Comparison of ENCODE assay signal across 31 cellular contexts in the genomic region with DNA sequence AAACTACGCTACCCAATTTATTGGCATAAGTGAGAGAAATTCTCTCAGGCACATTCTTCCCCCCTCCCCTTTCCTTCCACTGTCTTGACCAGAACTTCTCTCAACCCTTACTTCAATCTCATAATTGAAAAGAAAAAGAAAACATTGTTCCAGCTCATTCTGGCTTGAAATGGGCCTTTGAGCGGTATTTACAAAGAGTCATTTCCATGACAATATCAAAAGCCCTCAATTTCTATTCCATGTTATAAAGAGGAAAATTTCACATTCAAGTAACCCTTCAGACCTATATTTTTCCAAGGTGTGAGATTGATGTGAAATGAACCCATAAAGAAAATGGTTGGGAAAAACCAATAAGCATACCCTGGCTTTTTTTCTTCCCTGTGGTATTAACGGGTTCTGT.
"Had no signal": no experiment of that assay in that cellular context is flagged by ENCODE, and none has a peak within 500 bp of the region (broad histone marks: within the 10 kb centered on the region; RNA-seq: fewer than 3 reads in every experiment).

No MANE protein-coding gene starts in this region.

- ATAC-seq: activated CD4-positive, CD25-positive, alpha-beta regulatory T cell treated with anti-CD3 and anti-CD28 coated beads, Interleukin-2, amount 50 U/mL, for 24 hours; activated CD8-positive, alpha-beta memory T cell treated with anti-CD3 and anti-CD28 coated beads, Interleukin-2, amount 10 ng/mL, durations not matched to agents 7 days and 5 days; activated CD8-positive, alpha-beta T cell treated with anti-CD3 and anti-CD28 coated beads, Interleukin-2, amount 10 ng/mL, durations not matched to agents 7 days and 5 days; esophagus mucosa; T-helper 17 cell had no signal

- H3K36me3 ChIP-seq: brain microvascular endothelial cell, WERI-Rb-1 had no signal

- H3K27ac ChIP-seq: brain microvascular endothelial cell, dorsolateral prefrontal cortex, WERI-Rb-1 had no signal

- H3K27me3 Mint-ChIP-seq: activated naive CD4-positive, alpha-beta T cell treated with anti-CD3 and anti-CD28 coated beads, Interleukin-2, amount 10 ng/mL, durations not matched to agents 7 days and 5 days; dendritic cell treated with granulocyte-macrophage colony-stimulating factor and Interleukin-4, amounts not matched to agents 40 ng/mL and 50 ng/mL, for 4 days had no signal

- H3K27ac Mint-ChIP-seq: activated B cell treated with CpG ODN at 0.5 μM for 24 hours; activated CD4-positive, alpha-beta memory T cell treated with anti-CD3 and anti-CD28 coated beads for 36 hours; activated CD4-positive, alpha-beta T cell treated with anti-CD3 and anti-CD28 coated beads, Interleukin-2, amount 10 ng/mL, durations not matched to agents 24 days and 14 days; activated CD8-positive, alpha-beta memory T cell treated with anti-CD3 and anti-CD28 coated beads, Interleukin-2, amount 10 ng/mL, durations not matched to agents 7 days and 5 days; activated CD8-positive, alpha-beta T cell treated with anti-CD3 and anti-CD28 coated beads, Interleukin-2, amount 10 ng/mL, durations not matched to agents 7 days and 5 days; activated naive CD4-positive, alpha-beta T cell treated with anti-CD3 and anti-CD28 coated beads, Interleukin-2, amount 10 ng/mL, durations not matched to agents 7 days and 5 days; activated naive CD8-positive, alpha-beta T cell; activated T-helper 1 cell treated with anti-CD3 and anti-CD28 coated beads, Interleukin-12 subunit alpha, Interleukin-12 subunit beta, Interleukin-2, Interleukin-4 antibody, amounts not matched to agents 30 ng/mL and 10 ng/mL and 1 ng/mL, durations not matched to agents 14 hours and 24 hours and 36 hours; activated T-helper 2 cell treated with anti-CD3 and anti-CD28 coated beads, Interferon-gamma antibody, Interleukin-2, Interleukin-4, amounts not matched to agents 10 μg/mL and 5 μg/mL and 100 μg/mL, durations not matched to agents 14 hours and 24 hours and 36 hours; dendritic cell treated with granulocyte-macrophage colony-stimulating factor and Interleukin-4, amounts not matched to agents 40 ng/mL and 50 ng/mL, for 4 days; endodermal cell; T-helper 17 cell; T-helper 2 cell treated with Interferon-gamma antibody and Interleukin-4, amounts not matched to agents 5 μg/mL and 100 μg/mL, for 36 hours had no signal

- H3K9me3 Mint-ChIP-seq: activated naive CD4-positive, alpha-beta T cell treated with anti-CD3 and anti-CD28 coated beads, Interleukin-2, amount 10 ng/mL, durations not matched to agents 7 days and 5 days; central memory CD8-positive, alpha-beta T cell had no signal

- H3K27me3 ChIP-seq: brain microvascular endothelial cell, dorsolateral prefrontal cortex had no signal

- H3K36me3 Mint-ChIP-seq: activated CD8-positive, alpha-beta memory T cell treated with anti-CD3 and anti-CD28 coated beads, Interleukin-2, amount 10 ng/mL, durations not matched to agents 7 days and 5 days; activated naive CD4-positive, alpha-beta T cell treated with anti-CD3 and anti-CD28 coated beads, Interleukin-2, amount 10 ng/mL, durations not matched to agents 7 days and 5 days; activated naive CD8-positive, alpha-beta T cell had no signal

- H3K4me3 Mint-ChIP-seq: activated B cell treated with CpG ODN at 0.5 μM for 24 hours; activated CD4-positive, alpha-beta memory T cell treated with anti-CD3 and anti-CD28 coated beads for 36 hours; activated CD4-positive, alpha-beta T cell treated with anti-CD3 and anti-CD28 coated beads, Interleukin-2, amount 10 ng/mL, durations not matched to agents 24 days and 14 days; activated CD8-positive, alpha-beta memory T cell treated with anti-CD3 and anti-CD28 coated beads, Interleukin-2, amount 10 ng/mL, durations not matched to agents 7 days and 5 days; activated CD8-positive, alpha-beta T cell treated with anti-CD3 and anti-CD28 coated beads, Interleukin-2, amount 10 ng/mL, durations not matched to agents 7 days and 5 days; activated naive CD4-positive, alpha-beta T cell treated with anti-CD3 and anti-CD28 coated beads, Interleukin-2, amount 10 ng/mL, durations not matched to agents 7 days and 5 days; activated naive CD8-positive, alpha-beta T cell; activated T-helper 1 cell treated with anti-CD3 and anti-CD28 coated beads, Interleukin-12 subunit alpha, Interleukin-12 subunit beta, Interleukin-2, Interleukin-4 antibody, amounts not matched to agents 30 ng/mL and 10 ng/mL and 1 ng/mL, durations not matched to agents 14 hours and 24 hours and 36 hours; central memory CD8-positive, alpha-beta T cell; dendritic cell treated with granulocyte-macrophage colony-stimulating factor and Interleukin-4, amounts not matched to agents 40 ng/mL and 50 ng/mL, for 4 days; endodermal cell; T-helper 17 cell; T-helper 2 cell treated with Interferon-gamma antibody and Interleukin-4, amounts not matched to agents 5 μg/mL and 100 μg/mL, for 36 hours had no signal

- H3K4me3 ChIP-seq: coronary artery, dorsolateral prefrontal cortex had no signal

- DNase-seq: activated B cell treated with CpG ODN at 0.5 μM for 24 hours; activated CD4-positive, alpha-beta memory T cell treated with anti-CD3 and anti-CD28 coated beads for 36 hours; activated CD4-positive, alpha-beta T cell treated with anti-CD3 and anti-CD28 coated beads, Interleukin-2, amount 10 ng/mL, durations not matched to agents 24 days and 14 days; activated CD8-positive, alpha-beta memory T cell treated with anti-CD3 and anti-CD28 coated beads, Interleukin-2, amount 10 ng/mL, durations not matched to agents 7 days and 5 days; activated CD8-positive, alpha-beta memory T cell treated with anti-CD3 and anti-CD28 coated beads, Interleukin-2, amount 50 U/mL, for 4 hours; activated CD8-positive, alpha-beta T cell treated with anti-CD3 and anti-CD28 coated beads, Interleukin-2, amount 10 ng/mL, durations not matched to agents 7 days and 5 days; activated gamma-delta T cell; activated naive CD4-positive, alpha-beta T cell; activated naive CD4-positive, alpha-beta T cell treated with anti-CD3 and anti-CD28 coated beads, Interleukin-2, amount 10 ng/mL, durations not matched to agents 7 days and 5 days; activated T-cell treated with anti-CD3 and anti-CD28 coated beads, Interleukin-2, amount 50 U/mL, for 1 hour; activated T-cell treated with anti-CD3 and anti-CD28 coated beads, Interleukin-2, amount 50 U/mL, for 48 hours; amniotic stem cell; anterior cingulate cortex; brain microvascular endothelial cell; dorsolateral prefrontal cortex; effector memory CD4-positive, alpha-beta T cell; endodermal cell; foreskin fibroblast; head of caudate nucleus; T-helper 17 cell; T1000; WERI-Rb-1 had no signal

- H3K4me1 Mint-ChIP-seq: activated B cell treated with CpG ODN at 0.5 μM for 24 hours; activated naive CD4-positive, alpha-beta T cell treated with anti-CD3 and anti-CD28 coated beads, Interleukin-2, amount 10 ng/mL, durations not matched to agents 7 days and 5 days; central memory CD8-positive, alpha-beta T cell; T-helper 17 cell had no signal
